Comparison of ENCODE assay signal across 1 cellular context in genomic region chr11:82229346-82229745, GRCh38.
TF ChIP-seq lines count a peak whose summit lies in the region.

No MANE protein-coding gene starts in this region.

TF ChIP-seq in IMR-90, 13 proteins besides CTCF, POLR2A, EP300 and RAD21 (continued from another document):
- TF ChIP-seq BHLHE40 (IDR thresholded peaks at IDR 0.05; ENCODE audit: low read depth, low read length) (no peak), RCOR1 (IDR thresholded peaks at IDR 0.05; ENCODE audit: insufficient replicate concordance, low read length) (no peak), FOS (IDR thresholded peaks at IDR 0.05; ENCODE audit: low read depth, low read length) (no peak), ELK1 (IDR thresholded peaks at IDR 0.05; ENCODE audit: borderline replicate concordance, low read depth, low read length) (no peak)
TF ChIP-seq in IMR-90: peak in this region for 0.
